ENCODE assay signal across 1 cellular context in the genomic region with DNA sequence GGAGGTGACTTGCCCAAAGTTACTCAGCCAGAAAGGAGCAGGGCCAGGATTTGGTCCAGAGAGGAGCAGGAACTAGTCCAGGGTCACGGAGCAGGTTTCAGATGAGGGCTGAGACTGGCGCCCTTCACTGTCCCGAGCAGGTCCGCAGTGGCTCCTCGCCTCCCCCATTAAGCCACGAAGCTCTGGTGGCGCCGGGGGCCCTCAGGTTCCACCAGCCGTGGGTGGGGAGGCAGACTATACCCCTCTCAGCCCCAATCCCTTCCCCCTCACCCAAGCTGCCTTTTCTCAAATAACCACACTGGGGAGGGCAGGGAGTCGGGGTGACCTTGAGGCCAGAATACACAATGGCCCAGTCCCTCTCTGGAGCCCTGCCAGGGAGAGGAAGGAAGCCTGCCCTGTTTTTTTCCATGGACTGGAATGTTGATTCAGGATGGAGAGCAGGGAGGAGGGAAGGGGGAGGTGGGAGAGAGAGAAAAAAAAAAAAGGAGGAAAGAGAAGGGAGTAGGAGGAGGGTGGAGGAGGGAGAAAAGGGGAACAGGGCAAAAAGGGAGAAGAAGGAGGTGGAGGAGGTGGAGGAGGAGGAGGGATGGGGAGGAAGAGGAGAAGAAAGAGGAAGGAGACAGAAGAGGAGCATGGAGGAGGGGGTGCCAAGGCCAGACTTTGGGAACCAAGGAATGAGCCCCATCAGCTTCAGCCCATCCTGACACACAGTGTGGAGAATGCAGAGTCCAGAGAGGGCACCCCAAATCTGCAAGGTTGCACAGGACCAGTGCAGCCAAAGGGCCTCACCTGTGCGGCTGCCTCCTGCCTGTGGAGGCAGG.
A peak's percentile ranks its signal among the peaks of the same experiment; 100 is the strongest.
TF ChIP-seq lines count a peak whose summit lies in the region.

No MANE protein-coding gene starts in this region.

TF ChIP-seq in HepG2, 621 proteins besides CTCF, POLR2A, EP300 and RAD21 (continued from another document and continues in another):
- TF ChIP-seq SALL2 (CRISPR knock-in tag; IDR thresholded peaks at IDR 0.05) (peak; percentile 67; the same call in 1 of the 2 replicates), ZNF788 (CRISPR knock-in tag; IDR thresholded peaks at IDR 0.05; ENCODE audit: borderline replicate concordance) (peak; percentile 89; the same call in 1 of the 2 replicates), DNMT1 (CRISPR knock-in tag; IDR thresholded peaks at IDR 0.05) (0 out of 2 replicates have a peak, but pooled peaks have one; percentile 41), FOXC1 (CRISPR knock-in tag; IDR thresholded peaks at IDR 0.05; ENCODE audit: borderline replicate concordance) (peak; percentile 64), IRX3 (CRISPR knock-in tag; IDR thresholded peaks at IDR 0.05; ENCODE audit: borderline replicate concordance, low read depth) (no peak), ZNF790 (CRISPR knock-in tag; IDR thresholded peaks at IDR 0.05; ENCODE audit: borderline replicate concordance) (no peak), GZF1 (CRISPR knock-in tag; IDR thresholded peaks at IDR 0.05) (peak; percentile 51; the same call in 1 of the 2 replicates), ZNF775 (CRISPR knock-in tag; IDR thresholded peaks at IDR 0.05; ENCODE audit: borderline replicate concordance) (0 out of 2 replicates have a peak, but pooled peaks have one; percentile 71), MTA1 (CRISPR knock-in tag; IDR thresholded peaks at IDR 0.05; ENCODE audit: borderline replicate concordance) (peak; percentile 93), RBM39 (IDR thresholded peaks at IDR 0.05; ENCODE audit: low read depth, low read length, poor library complexity, severe bottlenecking) (peak; percentile 28), ZBTB3 (CRISPR knock-in tag; IDR thresholded peaks at IDR 0.05; ENCODE audit: borderline replicate concordance, low read depth) (peak; percentile 81), NR2F6 (IDR thresholded peaks at IDR 0.05) (peak; percentile 89), NR2F6 (CRISPR knock-in tag; IDR thresholded peaks at IDR 0.05) (peak; percentile 89), HOXA7 (CRISPR knock-in tag; IDR thresholded peaks at IDR 0.05) (no peak), ZNF24 (IDR thresholded peaks at IDR 0.05) (no peak), ZC3H13 (CRISPR knock-in tag; IDR thresholded peaks at IDR 0.05) (peak; percentile 45; the same call in 1 of the 2 replicates), SYNCRIP (IDR thresholded peaks at IDR 0.05; ENCODE audit: insufficient read depth, low read depth, low read length) (no peak), ZNF543 (CRISPR knock-in tag; IDR thresholded peaks at IDR 0.05) (peak; percentile 69), GABPB1 (CRISPR knock-in tag; IDR thresholded peaks at IDR 0.05) (peak; percentile 20; the same call in 1 of the 2 replicates), ZNF17 (CRISPR knock-in tag; IDR thresholded peaks at IDR 0.05) (no peak), ZNF639 (CRISPR knock-in tag; conservative IDR thresholded peaks at IDR 0.05) (no peak), NR2F1 (CRISPR knock-in tag; IDR thresholded peaks at IDR 0.05) (peak; percentile 67 to 71), AKAP8 (CRISPR knock-in tag; IDR thresholded peaks at IDR 0.05) (peak; percentile 51; the same call in 1 of the 2 replicates), KMT2B (CRISPR knock-in tag; IDR thresholded peaks at IDR 0.05) (peak; percentile 68; the same call in 1 of the 2 replicates), BORCS8-MEF2B (CRISPR knock-in tag; IDR thresholded peaks at IDR 0.05) (peak; percentile 84; the same call in 1 of the 2 replicates), NFIB (CRISPR knock-in tag; IDR thresholded peaks at IDR 0.05; ENCODE audit: borderline replicate concordance) (no peak), ZNF276 (CRISPR knock-in tag; IDR thresholded peaks at IDR 0.05; ENCODE audit: low read depth) (0 out of 2 replicates have a peak, but pooled peaks have one; percentile 40), ZNF513 (CRISPR knock-in tag; conservative IDR thresholded peaks at IDR 0.05) (no peak), ZNF3 (CRISPR knock-in tag; IDR thresholded peaks at IDR 0.05) (no peak), ZSCAN22 (CRISPR knock-in tag; IDR thresholded peaks at IDR 0.05) (peak; percentile 86; the same call in 1 of the 2 replicates)
- TF ChIP-seq, protein P1, sequence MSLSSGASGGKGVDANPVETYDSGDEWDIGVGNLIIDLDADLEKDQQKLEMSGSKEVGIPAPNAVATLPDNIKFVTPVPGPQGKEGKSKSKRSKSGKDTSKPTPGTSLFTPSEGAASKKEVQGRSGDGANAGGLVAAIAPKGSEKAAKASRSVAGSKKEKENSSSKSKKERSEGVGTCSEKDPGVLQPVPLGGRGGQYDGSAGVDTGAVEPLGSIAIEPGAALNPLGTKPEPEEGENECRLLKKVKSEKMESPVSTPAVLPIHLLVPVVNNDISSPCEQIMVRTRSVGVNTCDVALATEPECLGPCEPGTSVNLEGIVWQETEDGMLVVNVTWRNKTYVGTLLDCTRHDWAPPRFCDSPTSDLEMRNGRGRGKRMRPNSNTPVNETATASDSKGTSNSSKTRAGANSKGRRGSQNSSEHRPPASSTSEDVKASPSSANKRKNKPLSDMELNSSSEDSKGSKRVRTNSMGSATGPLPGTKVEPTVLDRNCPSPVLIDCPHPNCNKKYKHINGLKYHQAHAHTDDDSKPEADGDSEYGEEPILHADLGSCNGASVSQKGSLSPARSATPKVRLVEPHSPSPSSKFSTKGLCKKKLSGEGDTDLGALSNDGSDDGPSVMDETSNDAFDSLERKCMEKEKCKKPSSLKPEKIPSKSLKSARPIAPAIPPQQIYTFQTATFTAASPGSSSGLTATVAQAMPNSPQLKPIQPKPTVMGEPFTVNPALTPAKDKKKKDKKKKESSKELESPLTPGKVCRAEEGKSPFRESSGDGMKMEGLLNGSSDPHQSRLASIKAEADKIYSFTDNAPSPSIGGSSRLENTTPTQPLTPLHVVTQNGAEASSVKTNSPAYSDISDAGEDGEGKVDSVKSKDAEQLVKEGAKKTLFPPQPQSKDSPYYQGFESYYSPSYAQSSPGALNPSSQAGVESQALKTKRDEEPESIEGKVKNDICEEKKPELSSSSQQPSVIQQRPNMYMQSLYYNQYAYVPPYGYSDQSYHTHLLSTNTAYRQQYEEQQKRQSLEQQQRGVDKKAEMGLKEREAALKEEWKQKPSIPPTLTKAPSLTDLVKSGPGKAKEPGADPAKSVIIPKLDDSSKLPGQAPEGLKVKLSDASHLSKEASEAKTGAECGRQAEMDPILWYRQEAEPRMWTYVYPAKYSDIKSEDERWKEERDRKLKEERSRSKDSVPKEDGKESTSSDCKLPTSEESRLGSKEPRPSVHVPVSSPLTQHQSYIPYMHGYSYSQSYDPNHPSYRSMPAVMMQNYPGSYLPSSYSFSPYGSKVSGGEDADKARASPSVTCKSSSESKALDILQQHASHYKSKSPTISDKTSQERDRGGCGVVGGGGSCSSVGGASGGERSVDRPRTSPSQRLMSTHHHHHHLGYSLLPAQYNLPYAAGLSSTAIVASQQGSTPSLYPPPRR (CRISPR knock-in tag; IDR thresholded peaks at IDR 0.05; ENCODE audit: borderline replicate concordance): peak; percentile 87; the same call in 1 of the 2 replicates
- TF ChIP-seq, protein P2, sequence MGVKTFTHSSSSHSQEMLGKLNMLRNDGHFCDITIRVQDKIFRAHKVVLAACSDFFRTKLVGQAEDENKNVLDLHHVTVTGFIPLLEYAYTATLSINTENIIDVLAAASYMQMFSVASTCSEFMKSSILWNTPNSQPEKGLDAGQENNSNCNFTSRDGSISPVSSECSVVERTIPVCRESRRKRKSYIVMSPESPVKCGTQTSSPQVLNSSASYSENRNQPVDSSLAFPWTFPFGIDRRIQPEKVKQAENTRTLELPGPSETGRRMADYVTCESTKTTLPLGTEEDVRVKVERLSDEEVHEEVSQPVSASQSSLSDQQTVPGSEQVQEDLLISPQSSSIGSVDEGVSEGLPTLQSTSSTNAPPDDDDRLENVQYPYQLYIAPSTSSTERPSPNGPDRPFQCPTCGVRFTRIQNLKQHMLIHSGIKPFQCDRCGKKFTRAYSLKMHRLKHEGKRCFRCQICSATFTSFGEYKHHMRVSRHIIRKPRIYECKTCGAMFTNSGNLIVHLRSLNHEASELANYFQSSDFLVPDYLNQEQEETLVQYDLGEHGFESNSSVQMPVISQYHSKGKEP (CRISPR knock-in tag; IDR thresholded peaks at IDR 0.05): no peak
- TF ChIP-seq, protein P3, sequence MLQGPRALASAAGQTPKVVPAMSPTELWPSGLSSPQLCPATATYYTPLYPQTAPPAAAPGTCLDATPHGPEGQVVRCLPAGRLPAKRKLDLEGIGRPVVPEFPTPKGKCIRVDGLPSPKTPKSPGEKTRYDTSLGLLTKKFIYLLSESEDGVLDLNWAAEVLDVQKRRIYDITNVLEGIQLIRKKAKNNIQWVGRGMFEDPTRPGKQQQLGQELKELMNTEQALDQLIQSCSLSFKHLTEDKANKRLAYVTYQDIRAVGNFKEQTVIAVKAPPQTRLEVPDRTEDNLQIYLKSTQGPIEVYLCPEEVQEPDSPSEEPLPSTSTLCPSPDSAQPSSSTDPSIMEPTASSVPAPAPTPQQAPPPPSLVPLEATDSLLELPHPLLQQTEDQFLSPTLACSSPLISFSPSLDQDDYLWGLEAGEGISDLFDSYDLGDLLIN (CRISPR knock-in tag; IDR thresholded peaks at IDR 0.05; ENCODE audit: borderline replicate concordance): no peak
- TF ChIP-seq, protein P4, sequence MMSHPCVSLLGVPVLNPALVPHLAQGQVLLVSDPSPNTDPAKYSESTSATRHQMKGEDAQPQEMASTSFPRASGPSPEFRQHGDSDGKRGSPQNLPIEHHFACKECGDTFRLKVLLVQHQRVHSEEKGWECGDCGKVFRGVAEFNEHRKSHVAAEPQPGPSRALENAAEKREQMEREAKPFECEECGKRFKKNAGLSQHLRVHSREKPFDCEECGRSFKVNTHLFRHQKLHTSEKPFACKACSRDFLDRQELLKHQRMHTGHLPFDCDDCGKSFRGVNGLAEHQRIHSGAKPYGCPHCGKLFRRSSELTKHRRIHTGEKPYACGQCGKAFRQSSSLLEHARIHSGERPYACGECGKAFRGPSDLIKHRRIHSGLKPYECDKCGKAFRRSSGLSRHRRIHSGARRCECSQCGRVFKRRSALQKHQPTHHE (CRISPR knock-in tag; IDR thresholded peaks at IDR 0.05; ENCODE audit: borderline replicate concordance): no peak
- TF ChIP-seq, protein P5, sequence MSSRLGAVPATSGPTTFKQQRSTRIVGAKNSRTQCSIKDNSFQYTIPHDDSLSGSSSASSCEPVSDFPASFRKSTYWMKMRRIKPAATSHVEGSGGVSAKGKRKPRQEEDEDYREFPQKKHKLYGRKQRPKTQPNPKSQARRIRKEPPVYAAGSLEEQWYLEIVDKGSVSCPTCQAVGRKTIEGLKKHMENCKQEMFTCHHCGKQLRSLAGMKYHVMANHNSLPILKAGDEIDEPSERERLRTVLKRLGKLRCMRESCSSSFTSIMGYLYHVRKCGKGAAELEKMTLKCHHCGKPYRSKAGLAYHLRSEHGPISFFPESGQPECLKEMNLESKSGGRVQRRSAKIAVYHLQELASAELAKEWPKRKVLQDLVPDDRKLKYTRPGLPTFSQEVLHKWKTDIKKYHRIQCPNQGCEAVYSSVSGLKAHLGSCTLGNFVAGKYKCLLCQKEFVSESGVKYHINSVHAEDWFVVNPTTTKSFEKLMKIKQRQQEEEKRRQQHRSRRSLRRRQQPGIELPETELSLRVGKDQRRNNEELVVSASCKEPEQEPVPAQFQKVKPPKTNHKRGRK (CRISPR knock-in tag; IDR thresholded peaks at IDR 0.05): peak; percentile 93
